In genomic region chr10:18793951-18794350, GRCh38 we compare ENCODE assay signal across 9 cellular contexts.
DNase-seq lines count a peak whose midpoint lies in the region; ATAC-seq and TF ChIP-seq lines count a peak whose summit lies in the region.
"Had no signal": no experiment of that assay in that cellular context is flagged by ENCODE, and none has a peak within 500 bp of the region (broad histone marks: within the 10 kb centered on the region; RNA-seq: fewer than 3 reads in every experiment).

No MANE protein-coding gene starts in this region.

- intact Hi-C loops in right lobe of liver (cut with DNase I): no loop called here

- no peaks in the 10 kb centered on the region for H3K4me1 ChIP-seq in adipocyte (ENCODE audit: control insufficient read depth, insufficient read depth, low read length)
- no peaks in the 10 kb centered on the region for H3K4me1 ChIP-seq in right lobe of liver

- DNase-seq in Caki2 (ENCODE audit: low read depth) (peak; percentile 4), Kasumi-1 (lab: John Stamatoyannopoulos, UW) (peak; percentile 63 to 76), adipocyte (ENCODE audit: low read depth) (peak; percentile 1), right lobe of liver (no peak)
- DNase-seq in activated effector memory CD4-positive, alpha-beta T cell treated with Interleukin-2 at 50 U/mL for 16 hours: no peak
- DNase-seq: activated CD8-positive, alpha-beta memory T cell treated with anti-CD3 and anti-CD28 coated beads, Interleukin-2, amount 50 U/mL, for 48 hours had no signal

- H3K36me3 ChIP-seq in adipocyte (ENCODE audit: control insufficient read depth, insufficient read depth, low read length, severe bottlenecking) (no peaks in the 10 kb centered on the region), right lobe of liver (no peaks in the 10 kb centered on the region)

- H3K27me3 ChIP-seq in adipocyte (replicated peaks; ENCODE audit: control insufficient read depth, insufficient read depth, low read length) (no peaks in the 10 kb centered on the region), right lobe of liver (no peaks in the 10 kb centered on the region)

- ATAC-seq in right lobe of liver (no peak), HG03139 (IDR thresholded peaks at IDR 0.05; ENCODE audit: unreplicated experiment) (no peak), HG02970 (IDR thresholded peaks at IDR 0.05; ENCODE audit: low FRiP score, unreplicated experiment) (no peak), GM21526 (IDR thresholded peaks at IDR 0.05; ENCODE audit: low FRiP score, unreplicated experiment) (no peak)

- H3K9ac ChIP-seq in adipocyte (ENCODE audit: low read length): no peak overlapping the region

- H3K4me3 ChIP-seq in adipocyte (ENCODE audit: low read length) (no peak overlapping the region), right lobe of liver (no peak overlapping the region)

- TF ChIP-seq POLR2A in right lobe of liver (IDR thresholded peaks at IDR 0.05): no peak

- in situ Hi-C loops in Caki2 (cut with HindIII; ENCODE audit: low pct_unique_long_range_greater_than_20kb, low sequenced_read_pairs): no loop called here

- H3K9me3 ChIP-seq in adipocyte (ENCODE audit: control insufficient read depth, low read length) (no peaks in the 10 kb centered on the region), right lobe of liver (no peaks in the 10 kb centered on the region)

- no peak overlapping the region for H3K27ac ChIP-seq in right lobe of liver

- WGBS in right lobe of liver (ENCODE audit: insufficient coverage, low coverage, low lambda C conversion rate, missing lambda C conversion rate): 42% methylated on average over 3 of the region's 3 CpGs

- TF ChIP-seq CTCF in right lobe of liver (IDR thresholded peaks at IDR 0.05): peak; percentile 5 to 37 (median 26)

Comparison
In these comparisons a context has a peak if more than half of its experiments do, and no peak if none do; other contexts are left out.
1. DNase-seq: peak in Caki2 (single experiment), Kasumi-1 (2 of 2) and adipocyte (single experiment); none in right lobe of liver (0 of 3) and activated effector memory CD4-positive, alpha-beta T cell treated with Interleukin-2 at 50 U/mL for 16 hours (single experiment).